In genomic region chr14:36955376-36955775, GRCh38 we compare ENCODE assay signal across 14 cellular contexts.
DNase-seq lines count a peak whose midpoint lies in the region; TF ChIP-seq lines count a peak whose summit lies in the region.
"Had no signal": no experiment of that assay in that cellular context is flagged by ENCODE, and none has a peak within 500 bp of the region (broad histone marks: within the 10 kb centered on the region; RNA-seq: fewer than 3 reads in every experiment).

No MANE protein-coding gene starts in this region.

- intact Hi-C loops in CD4-positive, alpha-beta memory T cell (cut with micrococcal nuclease), result no loop called here

- no peak overlapping the region for H3K4me3 Mint-ChIP-seq in HFFc6
- H3K4me3 Mint-ChIP-seq in CD4-positive, alpha-beta memory T cell, result no peak overlapping the region
- H3K4me3 Mint-ChIP-seq: CD4-positive, CD25-positive, alpha-beta regulatory T cell; GM23338 had no signal

- H3K9me3 Mint-ChIP-seq in HFFc6, result no peaks in the 10 kb centered on the region
- peaks cover 0 to 3% (median 0%) of the 10 kb centered on the region in 8 donors for H3K9me3 Mint-ChIP-seq in CD4-positive, alpha-beta memory T cell
- H3K9me3 Mint-ChIP-seq: GM23338 had no signal

- no peaks in the 10 kb centered on the region for H3K36me3 Mint-ChIP-seq in HFFc6 (ENCODE audit: low read depth)
- H3K36me3 Mint-ChIP-seq in CD4-positive, alpha-beta memory T cell, result no peaks in the 10 kb centered on the region
- H3K36me3 Mint-ChIP-seq: CD4-positive, CD25-positive, alpha-beta regulatory T cell had no signal

- no peak for TF ChIP-seq CTCF in HFFc6 (IDR thresholded peaks at IDR 0.05)
- no peak for TF ChIP-seq CTCF in fibroblast of mammary gland (conservative IDR thresholded peaks at IDR 0.05; ENCODE audit: control insufficient read depth, insufficient read depth, low read depth, low read length)

- DNase-seq in ELR (ENCODE audit: low read depth) (peak; percentile 54), HFFc6 (no peak), fibroblast of mammary gland (ENCODE audit: low read depth) (peak; percentile 12), NCI-H2029 (lab: John Stamatoyannopoulos, UW) (no peak), cerebellar cortex (ENCODE audit: low spot score) (no peak)
- no peak for DNase-seq in effector CD4-positive, alpha-beta T cell
- DNase-seq in CD4-positive, alpha-beta memory T cell, result no peak
- DNase-seq: ACHN; BE2C; C1 segment of cervical spinal cord; Caco-2; CD4-positive, CD25-positive, alpha-beta regulatory T cell; KG1 had no signal

- no peaks in the 10 kb centered on the region for H3K27me3 ChIP-seq in CD4-positive, alpha-beta memory T cell (ENCODE audit: insufficient read depth, low read length)

- no peaks in the 10 kb centered on the region for H3K9me3 ChIP-seq in CD4-positive, alpha-beta memory T cell (ENCODE audit: control insufficient read depth in 1 of 2, low read length in 2 of 2)
- H3K9me3 ChIP-seq: BE2C, Caco-2 had no signal

- POLR2A ChIA-PET in CD4-positive, alpha-beta memory T cell (lab: Charles Lee; ENCODE audit: partially characterized antibody), result no interaction called here

- no peaks in the 10 kb centered on the region for H3K36me3 ChIP-seq in CD4-positive, alpha-beta memory T cell (ENCODE audit: insufficient read depth, low read length)
- H3K36me3 ChIP-seq: BE2C had no signal

- H3K4me3 ChIP-seq in fibroblast of mammary gland (ENCODE audit: control insufficient read depth, low read depth, low read length), result no peak overlapping the region
- H3K4me3 ChIP-seq in CD4-positive, alpha-beta memory T cell (ENCODE audit: low read length in 2 of 2), result no peak overlapping the region
- H3K4me3 ChIP-seq: GM23338 had no signal

- peaks cover 1% of the 10 kb centered on the region for H3K27me3 Mint-ChIP-seq in HFFc6 (ENCODE audit: insufficient read depth)
- no peaks in the 10 kb centered on the region for H3K27me3 Mint-ChIP-seq in CD4-positive, alpha-beta memory T cell
- H3K27me3 Mint-ChIP-seq: CD4-positive, CD25-positive, alpha-beta regulatory T cell had no signal

- CTCF ChIA-PET in CD4-positive, alpha-beta memory T cell (lab: Charles Lee; ENCODE audit: partially characterized antibody), result no interaction called here

- H3K4me1 Mint-ChIP-seq in HFFc6 (ENCODE audit: low read depth), result peaks cover 79% of the 10 kb centered on the region
- H3K4me1 Mint-ChIP-seq in CD4-positive, alpha-beta memory T cell, result no peaks in the 10 kb centered on the region
- H3K4me1 Mint-ChIP-seq: CD4-positive, CD25-positive, alpha-beta regulatory T cell had no signal

- no peak overlapping the region for H3K27ac ChIP-seq in CD4-positive, alpha-beta memory T cell (ENCODE audit: low read depth, low read length)

- no peaks in the 10 kb centered on the region for H3K4me1 ChIP-seq in CD4-positive, alpha-beta memory T cell (ENCODE audit: insufficient read depth, low read length)
- H3K4me1 ChIP-seq: BE2C had no signal

- peak overlapping the region; percentile 26 for H3K27ac Mint-ChIP-seq in HFFc6
- no peak overlapping the region for H3K27ac Mint-ChIP-seq in CD4-positive, alpha-beta memory T cell
- H3K27ac Mint-ChIP-seq: CD4-positive, CD25-positive, alpha-beta regulatory T cell; GM23338 had no signal

Comparison
In these comparisons a context has a peak if more than half of its experiments do, and no peak if none do; other contexts are left out.
1. DNase-seq: peak in ELR (single experiment) and fibroblast of mammary gland (single experiment); none in HFFc6 (single experiment), NCI-H2029 (single experiment), effector CD4-positive, alpha-beta T cell (single experiment), CD4-positive, alpha-beta memory T cell (0 of 5) and cerebellar cortex (single experiment).